In genomic region chr13:49986471-49986870, GRCh38 we compare ENCODE assay signal across 10 cellular contexts. TPM values are rescaled to one million over a fixed set of nuclear protein-coding genes. Genes with fewer than 3 reads are reported as not detected.
"Had no signal": no experiment of that assay in that cellular context is flagged by ENCODE, and none has a peak within 500 bp of the region (broad histone marks: within the 10 kb centered on the region; RNA-seq: fewer than 3 reads in every experiment).

No MANE protein-coding gene starts in this region.

- H3K27ac ChIP-seq: GM23248, HL-60 had no signal

- H2AFZ ChIP-seq: GM23248 had no signal

- H3K9me3 ChIP-seq: HAP-1 had no signal

- H3K27ac Mint-ChIP-seq: HFFc6 had no signal

- ATAC-seq: HCT116, K562 had no signal

- H3K9ac ChIP-seq: GM23248 had no signal

- H3K9me3 Mint-ChIP-seq: HFFc6 had no signal

- H3K4me3 Mint-ChIP-seq: HFFc6 had no signal

- H3K4me3 ChIP-seq: GM23248, HAP-1, K562 had no signal

- H3K4me1 ChIP-seq: HAP-1 had no signal

- FAIRE-seq: K562 had no signal

- H3K36me3 ChIP-seq: HAP-1 had no signal

- DNase-seq: GM23248, GOT3, H7, HFFc6, IMR-90 had no signal

RNA-seq across cellular contexts. Expression of gene KCNRG, which starts 28.8 kb away (rescaled TPM):
- total RNA-seq: H4 had no signal
